In genomic region chr5:40755407-40756365, GRCh38 we compare ENCODE assay signal across 8 cellular contexts. TPM values are rescaled to one million over a fixed set of nuclear protein-coding genes. Genes with fewer than 3 reads are reported as not detected.
DNase-seq lines count a peak whose midpoint lies in the region; ATAC-seq and TF ChIP-seq lines count a peak whose summit lies in the region.

A gene with protein sequence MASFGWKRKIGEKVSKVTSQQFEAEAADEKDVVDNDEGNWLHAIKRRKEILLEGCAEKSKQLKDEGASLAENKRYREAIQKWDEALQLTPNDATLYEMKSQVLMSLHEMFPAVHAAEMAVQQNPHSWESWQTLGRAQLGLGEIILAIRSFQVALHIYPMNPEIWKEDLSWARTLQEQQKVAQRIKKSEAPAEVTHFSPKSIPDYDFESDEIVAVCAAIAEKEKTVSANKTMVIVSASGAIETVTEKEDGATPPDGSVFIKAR (minus strand): TSS chr5:40755961. CDS start chr5:40747018, 8,943 bp downstream.

- H2AFZ ChIP-seq in MM.1S (ENCODE audit: low read length): peak within 1 kb of the TSS; percentile 81
- peak within 1 kb of the TSS; percentile 71 for H2AFZ ChIP-seq in neural progenitor cell (replicated peaks)

- peak within 1 kb of the TSS; percentile 33 for H3K4me3 Mint-ChIP-seq in neural progenitor cell

- ATAC-seq in foreskin keratinocyte: peak; percentile 95

- H3K27ac Mint-ChIP-seq in neural progenitor cell: no peak within 1 kb of the TSS

- H3K27me3 Mint-ChIP-seq in neural progenitor cell (ENCODE audit: insufficient read depth, low read depth): no peaks in the 10 kb centered on the region

- H4K20me1 ChIP-seq in MM.1S (ENCODE audit: insufficient read depth, low read length) (no peaks in the 10 kb centered on the region), neural progenitor cell (ENCODE audit: low read depth) (no peaks in the 10 kb centered on the region)

- H3K9ac ChIP-seq in MM.1S (ENCODE audit: low read length): peak within 1 kb of the TSS; percentile 75
- peak within 1 kb of the TSS; percentile 67 for H3K9ac ChIP-seq in neural progenitor cell
- H3K9ac ChIP-seq in subcutaneous abdominal adipose tissue (ENCODE audit: low read length in 5 of 5): peak within 1 kb of the TSS; percentile 93 to 99 (median 97)

- H3K36me3 ChIP-seq in MM.1S (replicated peaks; ENCODE audit: insufficient read depth, low read length) (no peaks in the 10 kb centered on the region), neural progenitor cell (no peaks in the 10 kb centered on the region), subcutaneous abdominal adipose tissue (ENCODE audit: control insufficient read depth in 5 of 5, insufficient read depth in 5 of 5, low read length in 5 of 5) (no peaks in the 10 kb centered on the region)

- H3K79me2 ChIP-seq in MM.1S (ENCODE audit: low read length) (peaks cover 34% of the 10 kb centered on the region), neural progenitor cell (ENCODE audit: low read depth) (peaks cover 42% of the 10 kb centered on the region)

- H3K4me1 Mint-ChIP-seq in neural progenitor cell: no peaks in the 10 kb centered on the region

- H3K27me3 ChIP-seq in MM.1S (replicated peaks; ENCODE audit: insufficient read depth, low read length): no peaks in the 10 kb centered on the region
- H3K27me3 ChIP-seq in foreskin keratinocyte: no peaks in the 10 kb centered on the region
- H3K27me3 ChIP-seq in neural progenitor cell: no peaks in the 10 kb centered on the region
- no peaks in the 10 kb centered on the region for H3K27me3 ChIP-seq in subcutaneous abdominal adipose tissue (ENCODE audit: control insufficient read depth in 5 of 5, insufficient read depth in 4 of 5, low read length in 5 of 5)

- no peaks in the 10 kb centered on the region for H3K9me2 ChIP-seq in MM.1S (replicated peaks; ENCODE audit: insufficient read depth, low read length)

- H3K27ac ChIP-seq in MM.1S (ENCODE audit: low read length) (peak within 1 kb of the TSS; percentile 63), foreskin keratinocyte (peak within 1 kb of the TSS; percentile 51), neural progenitor cell (peak within 1 kb of the TSS; percentile 19), subcutaneous abdominal adipose tissue (ENCODE audit: low read depth, low read length) (peak within 1 kb of the TSS; percentile 97)

- peaks cover 15% of the 10 kb centered on the region for H3K9me3 Mint-ChIP-seq in neural progenitor cell

- H3F3A ChIP-seq in MM.1S (ENCODE audit: insufficient read depth, low read length) (peaks cover 5% of the 10 kb centered on the region; the same call in 1 of the 2 replicates), neural progenitor cell (ENCODE audit: low read depth) (peaks cover 9% of the 10 kb centered on the region)

- H3K4me2 ChIP-seq in MM.1S (ENCODE audit: low read depth, low read length): peak within 1 kb of the TSS; percentile 70
- peak within 1 kb of the TSS; percentile 80 for H3K4me2 ChIP-seq in neural progenitor cell

- H3K4me1 ChIP-seq in MM.1S (ENCODE audit: low read length) (peaks cover 7% of the 10 kb centered on the region; the same call in 1 of the 2 replicates), foreskin keratinocyte (no peaks in the 10 kb centered on the region), neural progenitor cell (no peaks in the 10 kb centered on the region), subcutaneous abdominal adipose tissue (ENCODE audit: control insufficient read depth in 5 of 5, insufficient read depth in 5 of 5, low read length in 5 of 5) (peaks cover 2 to 19% (median 9%) of the 10 kb centered on the region in 5 donors)

- no peaks in the 10 kb centered on the region for H3K9me3 ChIP-seq in MM.1S (replicated peaks; ENCODE audit: insufficient read depth, low read length)
- H3K9me3 ChIP-seq in neural progenitor cell (ENCODE audit: low read depth): no peaks in the 10 kb centered on the region
- no peaks in the 10 kb centered on the region for H3K9me3 ChIP-seq in subcutaneous abdominal adipose tissue (ENCODE audit: control insufficient read depth in 5 of 5, low read length in 5 of 5)

- peaks cover 19% of the 10 kb centered on the region for H3K36me3 Mint-ChIP-seq in neural progenitor cell

- DNase-seq in GF-D8 (lab: John Stamatoyannopoulos, UW) (peak; percentile 81), HCEC 1CT (peak; percentile 96), MM.1S (peak; percentile 95), SIG-M5 (lab: John Stamatoyannopoulos, UW) (peak; percentile 72), activated gamma-delta T cell treated with Interleukin-2 at 50 U/mL for 16 hours (peak; percentile 91), foreskin keratinocyte (peak; percentile 84 to 90), neural progenitor cell (ENCODE audit: low spot score) (peak; percentile 97)

- H3K4me3 ChIP-seq in MM.1S (ENCODE audit: low read length) (peak within 1 kb of the TSS; percentile 81), neural progenitor cell (peak within 1 kb of the TSS; percentile 69), subcutaneous abdominal adipose tissue (ENCODE audit: low read depth in 1 of 5, low read length in 5 of 5) (peak within 1 kb of the TSS; percentile 94 to 98 (median 95))

- TF ChIP-seq CTCF in MM.1S (IDR thresholded peaks at IDR 0.05; ENCODE audit: low read length): peak; percentile 71
- TF ChIP-seq CTCF in foreskin keratinocyte (conservative IDR thresholded peaks at IDR 0.05): peak; percentile 84
- peak; percentile 77 for TF ChIP-seq CTCF in neural progenitor cell (IDR thresholded peaks at IDR 0.05)

RNA-seq across cellular contexts. Expression of the gene that starts here (rescaled TPM):
- total RNA-seq in foreskin keratinocyte: 10.4 and 10.5 TPM in 2 replicates
- polyA plus RNA-seq in foreskin keratinocyte: 2.8 and 3.4 TPM in 2 replicates
- total RNA-seq in neural progenitor cell (ENCODE audit: low replicate concordance): 30.9 and 52.5 TPM in 2 replicates

Comparison
In these comparisons a context has a peak if more than half of its experiments do, and no peak if none do; other contexts are left out.
1. Peak in every context shown above with its lines: DNase-seq, ATAC-seq, H3K4me3 ChIP-seq and H3K27ac ChIP-seq.
2. H3K27ac ChIP-seq: peak in every context shown above with its lines; median percentile 97 in subcutaneous abdominal adipose tissue; 63 in MM.1S; 51 in foreskin keratinocyte; 19 in neural progenitor cell.